ENCODE assay signal across 21 cellular contexts in the genomic region with DNA sequence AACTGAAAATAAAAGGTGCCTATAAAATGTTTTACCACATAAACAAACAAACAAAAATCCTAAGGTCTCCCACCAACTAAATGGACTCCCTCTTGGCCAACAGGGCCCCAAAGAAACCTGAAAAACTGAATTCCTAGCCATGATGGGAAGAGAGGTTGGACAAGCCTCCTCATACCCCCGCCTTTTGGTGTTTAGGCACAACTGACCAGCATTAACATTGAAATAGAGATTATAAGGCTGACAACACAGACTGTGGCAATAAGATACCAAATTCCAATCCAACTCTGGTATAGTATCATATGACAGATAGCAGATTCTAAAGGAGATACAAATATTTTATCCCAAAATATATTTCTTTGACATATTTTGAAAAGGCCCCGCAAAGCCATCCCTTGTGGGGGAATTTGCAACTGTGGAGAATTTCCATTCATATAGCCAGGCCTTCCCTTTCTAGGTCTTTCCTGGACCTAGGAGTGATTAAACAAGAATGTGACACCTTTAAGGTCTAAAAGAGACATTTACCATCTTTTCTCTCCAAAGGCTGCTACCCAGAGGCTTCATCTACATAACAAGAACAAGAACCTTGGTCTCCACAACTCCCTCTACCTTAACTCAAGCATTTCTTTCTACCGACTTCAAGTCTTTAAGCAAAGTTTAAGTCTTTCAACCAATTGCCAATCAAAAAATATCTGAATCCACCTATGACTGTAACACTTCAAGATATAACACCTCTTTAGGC.
A peak's percentile ranks its signal among the peaks of the same experiment; 100 is the strongest.
DNase-seq lines count a peak whose midpoint lies in the region; ATAC-seq and TF ChIP-seq lines count a peak whose summit lies in the region.
"Had no signal": no experiment of that assay in that cellular context is flagged by ENCODE, and none has a peak within 500 bp of the region (broad histone marks: within the 10 kb centered on the region; RNA-seq: fewer than 3 reads in every experiment).

No MANE protein-coding gene starts in this region.

- H3K27ac Mint-ChIP-seq in WTC11 (peak overlapping the region; percentile 97), neural progenitor cell (no peak overlapping the region)
- H3K27ac Mint-ChIP-seq: B cell, CD14-positive monocyte had no signal

- no peak overlapping the region for H2AFZ ChIP-seq in neural progenitor cell (replicated peaks)

- peaks cover 7% of the 10 kb centered on the region for H3K79me2 ChIP-seq in neural progenitor cell (ENCODE audit: low read depth)

- H3K9ac ChIP-seq in neural progenitor cell, result no peak overlapping the region

- H3K27me3 ChIP-seq in HAP-1 (ENCODE audit: low read depth) (no peaks in the 10 kb centered on the region), neural progenitor cell (no peaks in the 10 kb centered on the region), right atrium auricular region (no peaks in the 10 kb centered on the region)

- H3K9me3 Mint-ChIP-seq in WTC11 (peaks cover 9% of the 10 kb centered on the region), neural progenitor cell (peaks cover 18% of the 10 kb centered on the region)

- H3K36me3 Mint-ChIP-seq in WTC11 (peaks cover 19% of the 10 kb centered on the region), neural progenitor cell (peaks cover 35% of the 10 kb centered on the region)
- H3K36me3 Mint-ChIP-seq: CD14-positive monocyte had no signal

- H3K9me3 ChIP-seq in HAP-1 (no peaks in the 10 kb centered on the region; the same call in 1 of the 2 replicates), neural progenitor cell (ENCODE audit: low read depth) (no peaks in the 10 kb centered on the region), right atrium auricular region (no peaks in the 10 kb centered on the region)

- DNase-seq in HAP-1 (ENCODE audit: low spot score in 2 of 2) (peak; percentile 27 to 40), WTC11 (ENCODE audit: low spot score) (no peak), iPS DF 4.7 (ENCODE audit: extremely low read depth, low spot score) (peak; percentile 79), neural progenitor cell (ENCODE audit: low spot score) (no peak), pons (ENCODE audit: low spot score) (no peak), right atrium auricular region (ENCODE audit: low spot score) (no peak), NCI-H1417 (lab: John Stamatoyannopoulos, UW) (no peak), NOMO-1 treated with DMSO at 0.1 percent for 48 hours (lab: John Stamatoyannopoulos, UW; ENCODE audit: unreplicated experiment) (no peak)
- DNase-seq: EL, KBM-7, MM.1S, NCI-H1048, NCI-H1436, NCI-H187 treated with DMSO at 0.1 percent for 48 hours, NCI-H2107, NCI-H446 treated with DMSO at 0.1 percent for 48 hours, NCI-H526 treated with DMSO at 0.1 percent for 48 hours, PC-3, Right ventricle myocardium superior had no signal

- H3K4me3 ChIP-seq in HAP-1 (no peak overlapping the region), neural progenitor cell (no peak overlapping the region), right atrium auricular region (no peak overlapping the region)

- CTCF ChIA-PET in WTC11 (lab: Charles Lee), result interaction anchor here (1.0 to 1.7 kb wide), 4 partner anchors 9 to 225 kb away, joined by 4 to 5 read pairs (median 4); no protein-coding TSS in a partner anchor

- no peaks in the 10 kb centered on the region for H4K20me1 ChIP-seq in neural progenitor cell (ENCODE audit: low read depth)

- peak; percentile 91 for ATAC-seq in WTC11
- ATAC-seq: PC-3 had no signal

- peak overlapping the region; percentile 25 for H3K4me3 Mint-ChIP-seq in WTC11
- H3K4me3 Mint-ChIP-seq in neural progenitor cell, result no peak overlapping the region
- H3K4me3 Mint-ChIP-seq: B cell, CD14-positive monocyte had no signal

- H3K4me1 ChIP-seq in HAP-1, result peaks cover 34% of the 10 kb centered on the region
- peaks cover under 1% of the 10 kb centered on the region for H3K4me1 ChIP-seq in neural progenitor cell
- no peaks in the 10 kb centered on the region for H3K4me1 ChIP-seq in right atrium auricular region

- H3K36me3 ChIP-seq in HAP-1 (replicated peaks), result no peaks in the 10 kb centered on the region
- H3K36me3 ChIP-seq in neural progenitor cell, result peaks cover 15% of the 10 kb centered on the region
- H3K36me3 ChIP-seq in right atrium auricular region, result no peaks in the 10 kb centered on the region

- no peaks in the 10 kb centered on the region for H3K27me3 Mint-ChIP-seq in WTC11 (ENCODE audit: low read depth)
- H3K27me3 Mint-ChIP-seq in neural progenitor cell (ENCODE audit: insufficient read depth, low read depth), result no peaks in the 10 kb centered on the region

- H3F3A ChIP-seq in neural progenitor cell (ENCODE audit: low read depth), result peaks cover 31% of the 10 kb centered on the region

- peak overlapping the region; percentile 42 for H3K27ac ChIP-seq in neural progenitor cell
- H3K27ac ChIP-seq in right atrium auricular region, result no peak overlapping the region

- H3K4me1 Mint-ChIP-seq in WTC11, result peaks cover 61% of the 10 kb centered on the region
- peaks cover 3% of the 10 kb centered on the region for H3K4me1 Mint-ChIP-seq in neural progenitor cell
- H3K4me1 Mint-ChIP-seq: B cell had no signal

- POLR2A ChIA-PET in WTC11 (lab: Charles Lee), result no interaction called here

- in situ Hi-C loops in HAP-1 (cut with MboI; ENCODE audit: low sequenced_read_pairs), result no loop called here

- no peak overlapping the region for H3K4me2 ChIP-seq in neural progenitor cell

- TF ChIP-seq CTCF in WTC11 (IDR thresholded peaks at IDR 0.05), result no peak
- TF ChIP-seq CTCF in neural progenitor cell (IDR thresholded peaks at IDR 0.05), result no peak
- no peak for TF ChIP-seq CTCF in right atrium auricular region (IDR thresholded peaks at IDR 0.05)

TF ChIP-seq in WTC11, 78 proteins besides CTCF, POLR2A, EP300 and RAD21:
- TF ChIP-seq TEAD1 (CRISPR knock-in tag; IDR thresholded peaks at IDR 0.05), result 0 out of 2 replicates have a peak, but pooled peaks have one; percentile 27
- TF ChIP-seq, protein P1, sequence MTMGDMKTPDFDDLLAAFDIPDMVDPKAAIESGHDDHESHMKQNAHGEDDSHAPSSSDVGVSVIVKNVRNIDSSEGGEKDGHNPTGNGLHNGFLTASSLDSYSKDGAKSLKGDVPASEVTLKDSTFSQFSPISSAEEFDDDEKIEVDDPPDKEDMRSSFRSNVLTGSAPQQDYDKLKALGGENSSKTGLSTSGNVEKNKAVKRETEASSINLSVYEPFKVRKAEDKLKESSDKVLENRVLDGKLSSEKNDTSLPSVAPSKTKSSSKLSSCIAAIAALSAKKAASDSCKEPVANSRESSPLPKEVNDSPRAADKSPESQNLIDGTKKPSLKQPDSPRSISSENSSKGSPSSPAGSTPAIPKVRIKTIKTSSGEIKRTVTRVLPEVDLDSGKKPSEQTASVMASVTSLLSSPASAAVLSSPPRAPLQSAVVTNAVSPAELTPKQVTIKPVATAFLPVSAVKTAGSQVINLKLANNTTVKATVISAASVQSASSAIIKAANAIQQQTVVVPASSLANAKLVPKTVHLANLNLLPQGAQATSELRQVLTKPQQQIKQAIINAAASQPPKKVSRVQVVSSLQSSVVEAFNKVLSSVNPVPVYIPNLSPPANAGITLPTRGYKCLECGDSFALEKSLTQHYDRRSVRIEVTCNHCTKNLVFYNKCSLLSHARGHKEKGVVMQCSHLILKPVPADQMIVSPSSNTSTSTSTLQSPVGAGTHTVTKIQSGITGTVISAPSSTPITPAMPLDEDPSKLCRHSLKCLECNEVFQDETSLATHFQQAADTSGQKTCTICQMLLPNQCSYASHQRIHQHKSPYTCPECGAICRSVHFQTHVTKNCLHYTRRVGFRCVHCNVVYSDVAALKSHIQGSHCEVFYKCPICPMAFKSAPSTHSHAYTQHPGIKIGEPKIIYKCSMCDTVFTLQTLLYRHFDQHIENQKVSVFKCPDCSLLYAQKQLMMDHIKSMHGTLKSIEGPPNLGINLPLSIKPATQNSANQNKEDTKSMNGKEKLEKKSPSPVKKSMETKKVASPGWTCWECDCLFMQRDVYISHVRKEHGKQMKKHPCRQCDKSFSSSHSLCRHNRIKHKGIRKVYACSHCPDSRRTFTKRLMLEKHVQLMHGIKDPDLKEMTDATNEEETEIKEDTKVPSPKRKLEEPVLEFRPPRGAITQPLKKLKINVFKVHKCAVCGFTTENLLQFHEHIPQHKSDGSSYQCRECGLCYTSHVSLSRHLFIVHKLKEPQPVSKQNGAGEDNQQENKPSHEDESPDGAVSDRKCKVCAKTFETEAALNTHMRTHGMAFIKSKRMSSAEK (CRISPR knock-in tag; IDR thresholded peaks at IDR 0.05; ENCODE audit: borderline replicate concordance), result no peak
TF ChIP-seq in WTC11: peak in this region for 1.

Comparison
In these comparisons a context has a peak if more than half of its experiments do, and no peak if none do; other contexts are left out.
1. DNase-seq: peak in HAP-1 (2 of 2) and iPS DF 4.7 (single experiment); none in WTC11 (single experiment), neural progenitor cell (single experiment), pons (single experiment), right atrium auricular region (single experiment), NCI-H1417 (0 of 3) and NOMO-1 treated with DMSO at 0.1 percent for 48 hours (single experiment).